In genomic region chr16:26273607-26274006, GRCh38 we compare ENCODE assay signal across 25 cellular contexts.
DNase-seq lines count a peak whose midpoint lies in the region; ATAC-seq, FAIRE-seq and TF ChIP-seq lines count a peak whose summit lies in the region.
"Had no signal": no experiment of that assay in that cellular context is flagged by ENCODE, and none has a peak within 500 bp of the region (broad histone marks: within the 10 kb centered on the region; RNA-seq: fewer than 3 reads in every experiment).

No MANE protein-coding gene starts in this region.

- in situ Hi-C loops in HepG2 (cut with HindIII; ENCODE audit: extremely low pct_ligation_motif_present, low pct_unique_long_range_greater_than_20kb) = no loop called here

- H3K36me3 Mint-ChIP-seq in WTC11 (no peaks in the 10 kb centered on the region), HFFc6 (ENCODE audit: low read depth) (no peaks in the 10 kb centered on the region)
- H3K36me3 Mint-ChIP-seq: CD8-positive, alpha-beta T cell had no signal

- POLR2A ChIA-PET in HepG2 (lab: Yijun Ruan, JAX) = no interaction called here
- POLR2A ChIA-PET in WTC11 (lab: Charles Lee) = no interaction called here

- CTCF ChIA-PET in HepG2 (lab: Yijun Ruan, JAX; ENCODE audit: low intra/inter-chr PET ratio, low total read pairs) (no interaction called here), WTC11 (lab: Charles Lee) (no interaction called here)

- H3K27ac Mint-ChIP-seq in WTC11 (no peak overlapping the region), HFFc6 (no peak overlapping the region)
- H3K27ac Mint-ChIP-seq: B cell; CD4-positive, alpha-beta T cell; CD8-positive, alpha-beta T cell had no signal

- FAIRE-seq in HepG2 (lab: Jason Lieb, UNC) (no peak), HTR-8/SVneo (lab: Jason Lieb, UNC) (peak; percentile 95), urothelium cell line (lab: Jason Lieb, UNC) (peak; percentile 95)
- FAIRE-seq: A549, D721Med, G401.6, GM12892, GM18507, GM19239 had no signal

- no peaks in the 10 kb centered on the region for H3K27me3 ChIP-seq in HepG2 (ENCODE audit: control insufficient read depth in 1 of 2, insufficient read depth in 2 of 2, low read length in 2 of 2)
- no peaks in the 10 kb centered on the region for H3K27me3 ChIP-seq in right lobe of liver

- no peak for ATAC-seq in HepG2
- ATAC-seq in right lobe of liver = no peak
- ATAC-seq in WTC11 = no peak
- no peak for ATAC-seq in HG03097 (IDR thresholded peaks at IDR 0.05; ENCODE audit: low FRiP score, unreplicated experiment)
- ATAC-seq: A549; CD8-positive, alpha-beta T cell had no signal

- H4K20me1 ChIP-seq in HepG2 (ENCODE audit: insufficient read depth, low read length) = no peaks in the 10 kb centered on the region
- H4K20me1 ChIP-seq: BLaER1 treated with 17β-estradiol and CSF1 and Interleukin-3, amounts not matched to agents 10 nM and 100 nM had no signal

- no peak overlapping the region for H3K4me3 ChIP-seq in HepG2 (replicated peaks in 1 of 3; ENCODE audit: insufficient read depth in 1 of 3, low read depth in 2 of 3, low read length in 3 of 3)
- H3K4me3 ChIP-seq in right lobe of liver = no peak overlapping the region
- H3K4me3 ChIP-seq: A549; BLaER1 treated with 17β-estradiol and CSF1 and Interleukin-3, amounts not matched to agents 10 nM and 100 nM had no signal

- intact Hi-C loops in HepG2 (cut with micrococcal nuclease; ENCODE audit: unreplicated experiment) = no loop called here
- intact Hi-C loops in right lobe of liver (cut with DNase I) = no loop called here

- H3K4me1 Mint-ChIP-seq in WTC11 (peaks cover 9% of the 10 kb centered on the region), HFFc6 (ENCODE audit: low read depth) (no peaks in the 10 kb centered on the region)

- H3K4me3 Mint-ChIP-seq in WTC11 (no peak overlapping the region), HFFc6 (no peak overlapping the region)
- H3K4me3 Mint-ChIP-seq: B cell; CD4-positive, alpha-beta T cell; CD8-positive, alpha-beta T cell had no signal

- WGBS in HepG2 (ENCODE audit: low lambda C conversion rate) = 2% methylated on average over 3 of the region's 3 CpGs
- WGBS in right lobe of liver (ENCODE audit: insufficient coverage, low coverage, low lambda C conversion rate, missing lambda C conversion rate) = 10% methylated on average over 3 of the region's 3 CpGs

- DNase-seq in HepG2 (ENCODE audit: low spot score) (no peak), right lobe of liver (no peak), HTR-8/SVneo (ENCODE audit: insufficient read length, low spot score) (no peak), WTC11 (ENCODE audit: low spot score) (no peak), urothelium cell line (ENCODE audit: low spot score) (no peak), HFFc6 (no peak)
- DNase-seq in activated CD4-positive, alpha-beta T cell treated with anti-CD3 and anti-CD28 coated beads, Interleukin-2, amount 50 U/mL, for 1 hour = no peak
- DNase-seq: AML-193; Caco-2; Calu3; CD4-positive, alpha-beta T cell; CD8-positive, alpha-beta T cell; DMS79 treated with DMSO at 0.1 percent for 48 hours; GF-D8 had no signal

- BruUV-seq in HepG2 (replicated peaks; lab: Mats Ljungman, UMichigan) = no TSS peak

- TF ChIP-seq CTCF in HepG2 (CRISPR knock-in tag; IDR thresholded peaks at IDR 0.05) = no peak
- no peak for TF ChIP-seq CTCF in right lobe of liver (IDR thresholded peaks at IDR 0.05)
- no peak for TF ChIP-seq CTCF in WTC11 (IDR thresholded peaks at IDR 0.05)
- TF ChIP-seq CTCF in HFFc6 (IDR thresholded peaks at IDR 0.05) = no peak

- H3K36me3 ChIP-seq in HepG2 (replicated peaks in 1 of 2; ENCODE audit: control insufficient read depth in 1 of 2, insufficient read depth in 2 of 2, low read length in 2 of 2) (no peaks in the 10 kb centered on the region), right lobe of liver (no peaks in the 10 kb centered on the region)
- H3K36me3 ChIP-seq: BLaER1 treated with 17β-estradiol and CSF1 and Interleukin-3, amounts not matched to agents 10 nM and 100 nM had no signal

- H3K9ac ChIP-seq in HepG2 (ENCODE audit: insufficient read depth, low read depth, low read length) = no peak overlapping the region
- H3K9ac ChIP-seq: BLaER1 treated with 17β-estradiol and CSF1 and Interleukin-3, amounts not matched to agents 10 nM and 100 nM had no signal

- no peaks in the 10 kb centered on the region for H3K27me3 Mint-ChIP-seq in WTC11 (ENCODE audit: low read depth)
- no peaks in the 10 kb centered on the region for H3K27me3 Mint-ChIP-seq in HFFc6 (ENCODE audit: insufficient read depth)
- H3K27me3 Mint-ChIP-seq: CD4-positive, alpha-beta T cell had no signal

- no peak overlapping the region for H3K27ac ChIP-seq in HepG2 (ENCODE audit: extremely low read length, insufficient read depth, low read length)
- H3K27ac ChIP-seq in right lobe of liver = no peak overlapping the region
- H3K27ac ChIP-seq: 22Rv1; A549; BLaER1 treated with 17β-estradiol and CSF1 and Interleukin-3, amounts not matched to agents 10 nM and 100 nM; C4-2B had no signal

- no peaks in the 10 kb centered on the region for H3K79me2 ChIP-seq in HepG2 (ENCODE audit: insufficient read depth, low read length)

- H3K4me2 ChIP-seq in HepG2 (ENCODE audit: low read depth, low read length) = no peak overlapping the region
- H3K4me2 ChIP-seq: A549; BLaER1 treated with 17β-estradiol and CSF1 and Interleukin-3, amounts not matched to agents 10 nM and 100 nM had no signal

- H2AFZ ChIP-seq in HepG2 (ENCODE audit: low read length) = no peak overlapping the region

- no peak for TF ChIP-seq RAD21 in HepG2 (CRISPR knock-in tag; IDR thresholded peaks at IDR 0.05)

- H3K4me1 ChIP-seq in HepG2 (ENCODE audit: insufficient read depth, low read length) = no peaks in the 10 kb centered on the region
- no peaks in the 10 kb centered on the region for H3K4me1 ChIP-seq in right lobe of liver
- H3K4me1 ChIP-seq: A549, Caco-2 had no signal

- peaks cover 5% of the 10 kb centered on the region; the same call in 1 of the 2 replicates for H3K9me3 Mint-ChIP-seq in WTC11
- H3K9me3 Mint-ChIP-seq in HFFc6 = peaks cover 24% of the 10 kb centered on the region
- H3K9me3 Mint-ChIP-seq: CD4-positive, alpha-beta T cell had no signal

- H3K9me3 ChIP-seq in HepG2 (ENCODE audit: low read length) (peaks cover 76% of the 10 kb centered on the region), right lobe of liver (no peaks in the 10 kb centered on the region)
- H3K9me3 ChIP-seq: A549, Caco-2 had no signal

- TF ChIP-seq EP300 in HepG2 (IDR thresholded peaks at IDR 0.05; ENCODE audit: low read depth in 2 of 2, low read length in 2 of 2) (no peak), HepG2 (CRISPR knock-in tag; IDR thresholded peaks at IDR 0.05; ENCODE audit: borderline replicate concordance) (no peak)

- TF ChIP-seq POLR2A in HepG2 (IDR thresholded peaks at IDR 0.05; ENCODE audit: insufficient read depth in 1 of 2, low read depth in 2 of 2, low read length in 2 of 2) = no peak
- TF ChIP-seq POLR2A in right lobe of liver (IDR thresholded peaks at IDR 0.05) = no peak

TF ChIP-seq in HepG2, 621 proteins besides CTCF, POLR2A, EP300 and RAD21 (continues in another document):
- peak; percentile 8; the same call in 1 of the 2 replicates for TF ChIP-seq ATF7 (IDR thresholded peaks at IDR 0.05)
- no peak for TF ChIP-seq ATF7 (CRISPR knock-in tag; IDR thresholded peaks at IDR 0.05)
- TF ChIP-seq CREB1 (IDR thresholded peaks at IDR 0.05) = peak; percentile 93
- no peak for TF ChIP-seq CREB1 (CRISPR knock-in tag; IDR thresholded peaks at IDR 0.05)

TF ChIP-seq in WTC11, 78 proteins besides CTCF, POLR2A, EP300 and RAD21:
- TF ChIP-seq ZNF425 (CRISPR knock-in tag; conservative IDR thresholded peaks at IDR 0.05) = no peak
- 0 out of 2 replicates have a peak, but pooled peaks have one; percentile 48 for TF ChIP-seq NFE2L1 (CRISPR knock-in tag; IDR thresholded peaks at IDR 0.05)

Comparison
In these comparisons a context has a peak if more than half of its experiments do, and no peak if none do; other contexts are left out.
1. Of the 50 proteins assayed by ChIP-seq in both HepG2 and WTC11: peak only in HepG2: none; only in WTC11: NFE2L1; in both: none; in neither: 48; mixed calls (peak in some experiments, not most) for 1.